18 cellular contexts compared by ENCODE assay signal in genomic region chr18:49931179-49931578, GRCh38.
DNase-seq lines count a peak whose midpoint lies in the region; ATAC-seq and TF ChIP-seq lines count a peak whose summit lies in the region.
"Had no signal": no experiment of that assay in that cellular context is flagged by ENCODE, and none has a peak within 500 bp of the region (broad histone marks: within the 10 kb centered on the region; RNA-seq: fewer than 3 reads in every experiment).

No MANE protein-coding gene starts in this region.

- H3F3A ChIP-seq in neural progenitor cell (ENCODE audit: low read depth) (no peaks in the 10 kb centered on the region), PC-9 (ENCODE audit: insufficient read depth, low read depth) (no peaks in the 10 kb centered on the region)

- H3K9ac ChIP-seq in neural progenitor cell, result no peak overlapping the region

- intact Hi-C loops in natural killer cell (cut with micrococcal nuclease) (no loop called here), PC-9 (cut with micrococcal nuclease; ENCODE audit: unreplicated experiment) (no loop called here)

- H3K4me1 ChIP-seq in neural progenitor cell (peaks cover 10% of the 10 kb centered on the region), PC-9 (replicated peaks; ENCODE audit: insufficient read depth) (no peaks in the 10 kb centered on the region)
- H3K4me1 ChIP-seq: A549, HAP-1 had no signal

- DNase-seq in natural killer cell treated with Interleukin-12 subunit alpha and Interleukin-12 subunit beta and Interleukin-15 and Interleukin-18, amount 100 ng/mL, for 72 hours (ENCODE audit: low spot score), result no peak
- DNase-seq in natural killer cell, result no peak
- DNase-seq in foreskin melanocyte, result peak; percentile 66
- DNase-seq in neural progenitor cell (ENCODE audit: low spot score), result no peak
- no peak for DNase-seq in D341Med (ENCODE audit: low spot score)
- no peak for DNase-seq in PC-9
- no peak for DNase-seq in central memory CD4-positive, alpha-beta T cell
- DNase-seq: AML-193; Calu3; CD8-positive, alpha-beta T cell; DMS 273 treated with DMSO at 0.1 percent for 48 hours; DMS53; DND-41; EL had no signal

- POLR2A ChIA-PET in PC-9 (lab: Charles Lee; ENCODE audit: unreplicated experiment), result no interaction called here

- no peak overlapping the region for H2AFZ ChIP-seq in neural progenitor cell (replicated peaks)
- H2AFZ ChIP-seq in PC-9, result no peak overlapping the region

- no peaks in the 10 kb centered on the region for H3K79me2 ChIP-seq in neural progenitor cell (ENCODE audit: low read depth)
- H3K79me2 ChIP-seq in PC-9 (ENCODE audit: low read depth), result no peaks in the 10 kb centered on the region

- no peaks in the 10 kb centered on the region for H3K9me2 ChIP-seq in PC-9 (ENCODE audit: insufficient read depth)

- no peak overlapping the region for H3K4me3 Mint-ChIP-seq in natural killer cell treated with Interleukin-12 subunit alpha and Interleukin-12 subunit beta and Interleukin-15 and Interleukin-18, amount 100 ng/mL, for 72 hours
- no peak overlapping the region for H3K4me3 Mint-ChIP-seq in natural killer cell
- H3K4me3 Mint-ChIP-seq in neural progenitor cell, result no peak overlapping the region
- H3K4me3 Mint-ChIP-seq: CD8-positive, alpha-beta T cell had no signal

- H3K9me3 Mint-ChIP-seq in natural killer cell treated with Interleukin-12 subunit alpha and Interleukin-12 subunit beta and Interleukin-15 and Interleukin-18, amount 100 ng/mL, for 72 hours, result no peaks in the 10 kb centered on the region
- no peaks in the 10 kb centered on the region for H3K9me3 Mint-ChIP-seq in natural killer cell
- H3K9me3 Mint-ChIP-seq in neural progenitor cell, result peaks cover 4% of the 10 kb centered on the region
- H3K9me3 Mint-ChIP-seq: CD8-positive, alpha-beta T cell had no signal

- H3K4me3 ChIP-seq in neural progenitor cell, result no peak overlapping the region
- H3K4me3 ChIP-seq in PC-9, result no peak overlapping the region
- H3K4me3 ChIP-seq: A549, GM12878, HAP-1 had no signal

- H3K4me2 ChIP-seq in neural progenitor cell (no peak overlapping the region), PC-9 (no peak overlapping the region)
- H3K4me2 ChIP-seq: A549 had no signal

- no peak overlapping the region for H3K27ac Mint-ChIP-seq in natural killer cell treated with Interleukin-12 subunit alpha and Interleukin-12 subunit beta and Interleukin-15 and Interleukin-18, amount 100 ng/mL, for 72 hours
- H3K27ac Mint-ChIP-seq in natural killer cell, result no peak overlapping the region
- peak overlapping the region; percentile 81 for H3K27ac Mint-ChIP-seq in neural progenitor cell
- H3K27ac Mint-ChIP-seq: CD8-positive, alpha-beta T cell had no signal

- H4K20me1 ChIP-seq in neural progenitor cell (ENCODE audit: low read depth) (no peaks in the 10 kb centered on the region), PC-9 (ENCODE audit: insufficient read depth) (no peaks in the 10 kb centered on the region)

- BruUV-seq in PC-9 (replicated peaks; lab: Mats Ljungman, UMichigan), result no TSS peak

- no peak for TF ChIP-seq CTCF in natural killer cell (IDR thresholded peaks at IDR 0.05)
- no peak for TF ChIP-seq CTCF in neural progenitor cell (IDR thresholded peaks at IDR 0.05)
- no peak for TF ChIP-seq CTCF in PC-9 (conservative IDR thresholded peaks at IDR 0.05)

- peaks cover 19 to 28% of the 10 kb centered on the region in 2 donors for H3K27me3 Mint-ChIP-seq in natural killer cell treated with Interleukin-12 subunit alpha and Interleukin-12 subunit beta and Interleukin-15 and Interleukin-18, amount 100 ng/mL, for 72 hours
- H3K27me3 Mint-ChIP-seq in natural killer cell (ENCODE audit: low read depth in 2 of 2) (peaks cover 14 to 41% of the 10 kb centered on the region in 2 donors), neural progenitor cell (ENCODE audit: insufficient read depth, low read depth) (peaks cover 2% of the 10 kb centered on the region)

- H3K36me3 ChIP-seq in neural progenitor cell, result no peaks in the 10 kb centered on the region
- H3K36me3 ChIP-seq in PC-9 (ENCODE audit: low read depth), result no peaks in the 10 kb centered on the region; the same call in 1 of the 2 replicates
- H3K36me3 ChIP-seq: HAP-1 had no signal

- H3K27me3 ChIP-seq in neural progenitor cell (no peaks in the 10 kb centered on the region), PC-9 (ENCODE audit: insufficient read depth, low read depth) (no peaks in the 10 kb centered on the region)

- H3K36me3 Mint-ChIP-seq in natural killer cell treated with Interleukin-12 subunit alpha and Interleukin-12 subunit beta and Interleukin-15 and Interleukin-18, amount 100 ng/mL, for 72 hours, result no peaks in the 10 kb centered on the region
- no peaks in the 10 kb centered on the region for H3K36me3 Mint-ChIP-seq in natural killer cell
- H3K36me3 Mint-ChIP-seq in neural progenitor cell, result no peaks in the 10 kb centered on the region
- H3K36me3 Mint-ChIP-seq: CD8-positive, alpha-beta T cell had no signal

- ATAC-seq in natural killer cell treated with Interleukin-12 subunit alpha and Interleukin-12 subunit beta and Interleukin-15 and Interleukin-18, amount 100 ng/mL, for 72 hours, result peak; percentile 30 to 31
- no peak for ATAC-seq in natural killer cell
- ATAC-seq: A549; CD8-positive, alpha-beta T cell; GM12878 had no signal

- H3K27ac ChIP-seq in neural progenitor cell (no peak overlapping the region), PC-9 (no peak overlapping the region)
- H3K27ac ChIP-seq: 22Rv1, A549 had no signal

- H3K4me1 Mint-ChIP-seq in natural killer cell treated with Interleukin-12 subunit alpha and Interleukin-12 subunit beta and Interleukin-15 and Interleukin-18, amount 100 ng/mL, for 72 hours (ENCODE audit: low read depth in 2 of 2), result no peaks in the 10 kb centered on the region
- H3K4me1 Mint-ChIP-seq in natural killer cell, result no peaks in the 10 kb centered on the region
- H3K4me1 Mint-ChIP-seq in neural progenitor cell, result peaks cover 24% of the 10 kb centered on the region

- CTCF ChIA-PET in PC-9 (lab: Charles Lee), result no interaction called here

- H3K9me3 ChIP-seq in neural progenitor cell (ENCODE audit: low read depth) (no peaks in the 10 kb centered on the region), PC-9 (ENCODE audit: insufficient read depth, low read depth) (no peaks in the 10 kb centered on the region)
- H3K9me3 ChIP-seq: A549, HAP-1 had no signal

Comparison
In these comparisons a context has a peak if more than half of its experiments do, and no peak if none do; other contexts are left out.
1. ATAC-seq: peak in natural killer cell treated with Interleukin-12 subunit alpha and Interleukin-12 subunit beta and Interleukin-15 and Interleukin-18, amount 100 ng/mL, for 72 hours (2 of 2); none in natural killer cell (0 of 3).